ENCODE assay signal across 1 cellular context in the genomic region with DNA sequence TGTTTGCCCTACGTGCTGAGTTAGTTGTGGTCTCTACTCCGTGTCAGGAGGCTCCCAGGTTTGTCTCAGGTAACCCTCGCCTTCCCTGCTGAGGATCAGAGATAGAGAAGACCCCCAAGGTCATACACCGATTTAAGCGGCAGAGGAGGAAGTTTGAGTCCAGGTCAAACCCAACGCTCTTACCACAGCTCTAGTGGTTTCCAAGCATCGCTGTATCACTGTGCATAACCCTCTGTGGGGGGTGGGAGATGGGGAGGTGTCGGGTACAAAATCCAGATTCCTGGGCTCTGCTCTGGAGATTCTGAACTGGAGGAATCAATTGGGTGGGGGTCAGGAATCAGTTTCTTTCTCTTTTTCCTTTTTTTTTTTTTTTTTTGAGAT.
TF ChIP-seq lines count a peak whose summit lies in the region.

No MANE protein-coding gene starts in this region.

TF ChIP-seq in HEK293, 187 proteins besides CTCF, POLR2A, EP300 and RAD21 (continued from another document):
- TF ChIP-seq, protein P1, sequence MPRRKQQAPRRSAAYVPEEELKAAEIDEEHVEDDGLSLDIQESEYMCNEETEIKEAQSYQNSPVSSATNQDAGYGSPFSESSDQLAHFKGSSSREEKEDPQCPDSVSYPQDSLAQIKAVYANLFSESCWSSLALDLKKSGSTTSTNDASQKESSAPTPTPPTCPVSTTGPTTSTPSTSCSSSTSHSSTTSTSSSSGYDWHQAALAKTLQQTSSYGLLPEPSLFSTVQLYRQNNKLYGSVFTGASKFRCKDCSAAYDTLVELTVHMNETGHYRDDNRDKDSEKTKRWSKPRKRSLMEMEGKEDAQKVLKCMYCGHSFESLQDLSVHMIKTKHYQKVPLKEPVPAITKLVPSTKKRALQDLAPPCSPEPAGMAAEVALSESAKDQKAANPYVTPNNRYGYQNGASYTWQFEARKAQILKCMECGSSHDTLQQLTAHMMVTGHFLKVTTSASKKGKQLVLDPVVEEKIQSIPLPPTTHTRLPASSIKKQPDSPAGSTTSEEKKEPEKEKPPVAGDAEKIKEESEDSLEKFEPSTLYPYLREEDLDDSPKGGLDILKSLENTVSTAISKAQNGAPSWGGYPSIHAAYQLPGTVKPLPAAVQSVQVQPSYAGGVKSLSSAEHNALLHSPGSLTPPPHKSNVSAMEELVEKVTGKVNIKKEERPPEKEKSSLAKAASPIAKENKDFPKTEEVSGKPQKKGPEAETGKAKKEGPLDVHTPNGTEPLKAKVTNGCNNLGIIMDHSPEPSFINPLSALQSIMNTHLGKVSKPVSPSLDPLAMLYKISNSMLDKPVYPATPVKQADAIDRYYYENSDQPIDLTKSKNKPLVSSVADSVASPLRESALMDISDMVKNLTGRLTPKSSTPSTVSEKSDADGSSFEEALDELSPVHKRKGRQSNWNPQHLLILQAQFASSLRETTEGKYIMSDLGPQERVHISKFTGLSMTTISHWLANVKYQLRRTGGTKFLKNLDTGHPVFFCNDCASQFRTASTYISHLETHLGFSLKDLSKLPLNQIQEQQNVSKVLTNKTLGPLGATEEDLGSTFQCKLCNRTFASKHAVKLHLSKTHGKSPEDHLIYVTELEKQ (tag by site-specific recombination; IDR thresholded peaks at IDR 0.05; ENCODE audit: borderline replicate concordance), result no peak
- TF ChIP-seq KLF9 (tag by site-specific recombination; IDR thresholded peaks at IDR 0.05; ENCODE audit: low read depth) (no peak), GLIS1 (tag by site-specific recombination; IDR thresholded peaks at IDR 0.05) (peak; percentile 65), TCF7L2 (IDR thresholded peaks at IDR 0.05; ENCODE audit: borderline replicate concordance, low read depth, low read length) (no peak)
TF ChIP-seq in HEK293: peak in this region for 5.
